Comparison of ENCODE assay signal across 27 cellular contexts in the genomic region with DNA sequence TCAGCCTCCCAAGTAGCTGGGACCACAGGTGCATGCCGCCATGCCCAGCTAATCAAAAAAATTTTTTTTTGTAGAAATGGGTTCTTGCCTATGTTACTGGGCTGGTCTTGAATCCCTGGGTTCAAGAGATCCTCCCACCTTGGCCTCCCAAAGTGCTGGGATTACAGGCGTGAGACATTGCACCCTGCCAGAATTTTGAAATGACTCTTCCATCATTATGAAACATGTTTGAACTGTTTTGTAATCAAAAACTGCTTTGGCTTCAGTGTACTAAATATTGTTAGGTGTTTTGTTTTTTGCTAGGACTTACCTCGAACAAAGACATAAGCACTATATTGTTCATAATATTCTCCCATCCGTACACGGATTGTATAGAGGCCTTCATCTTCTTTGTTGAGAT.
"Had no signal": no experiment of that assay in that cellular context is flagged by ENCODE, and none has a peak within 500 bp of the region (broad histone marks: within the 10 kb centered on the region; RNA-seq: fewer than 3 reads in every experiment).

No MANE protein-coding gene starts in this region.

- H3K4me3 Mint-ChIP-seq: naive thymus-derived CD8-positive, alpha-beta T cell; nephron; neural crest cell; stimulated activated naive B cell treated with anti-CD40 and anti-IgM and Interleukin-4, amounts not matched to agents 10 μg/mL and 1 μg/mL and 100 μg/mL, for 72 hours had no signal

- H3K9me3 Mint-ChIP-seq: naive thymus-derived CD8-positive, alpha-beta T cell; nephron; neural crest cell; stimulated activated naive B cell treated with anti-CD40 and anti-IgM and Interleukin-4, amounts not matched to agents 10 μg/mL and 1 μg/mL and 100 μg/mL, for 72 hours had no signal

- H2AFZ ChIP-seq: hepatocyte, parathyroid adenoma had no signal

- H3K79me2 ChIP-seq: hepatocyte, parathyroid adenoma had no signal

- H3K27me3 ChIP-seq: hepatocyte, stomach, tibial artery, upper lobe of right lung had no signal

- H3K4me1 Mint-ChIP-seq: naive thymus-derived CD8-positive, alpha-beta T cell; neural crest cell had no signal

- H3K27ac ChIP-seq: hepatocyte, lower lobe of right lung, parathyroid adenoma, right atrium auricular region, skin epidermis, stomach, thoracic aorta, tibial artery, upper lobe of right lung had no signal

- H3K9me3 ChIP-seq: lower lobe of right lung, right atrium auricular region, stomach, thoracic aorta, tibial artery, upper lobe of right lung had no signal

- H3K4me1 ChIP-seq: lower lobe of right lung, parathyroid adenoma, right atrium auricular region, stomach, tibial artery, upper lobe of right lung had no signal

- FAIRE-seq: urothelium cell line had no signal

- H3K27me3 Mint-ChIP-seq: naive thymus-derived CD8-positive, alpha-beta T cell; progenitor cell of endocrine pancreas; stimulated activated naive B cell treated with anti-CD40 and anti-IgM and Interleukin-4, amounts not matched to agents 10 μg/mL and 1 μg/mL and 100 μg/mL, for 72 hours had no signal

- H3K4me3 ChIP-seq: hepatocyte, lower lobe of right lung, right atrium auricular region, skin epidermis, stomach, thoracic aorta, tibial artery, upper lobe of right lung had no signal

- H3K36me3 ChIP-seq: lower lobe of right lung, upper lobe of right lung had no signal

- H3K9ac ChIP-seq: parathyroid adenoma had no signal

- DNase-seq: islet precursor cell; left ventricle myocardium superior; lower lobe of right lung; mammary epithelial cell; mesenchymal stem cell; naive thymus-derived CD8-positive, alpha-beta T cell; nucleus accumbens; stimulated activated CD4-positive, alpha-beta T cell treated with anti-CD3 and anti-CD28 coated beads, Interleukin-12 subunit alpha, Interleukin-12 subunit beta, amount 100 ng/mL, for 4 hours; stimulated activated CD4-positive, alpha-beta T cell treated with anti-CD3 and anti-CD28 coated beads, Interleukin-15, amount 100 ng/mL, for 24 hours; stimulated activated CD4-positive, alpha-beta T cell treated with anti-CD3 and anti-CD28 coated beads, Interleukin-2, amount 100 ng/mL, for 24 hours; stimulated activated CD4-positive, alpha-beta T cell treated with anti-CD3 and anti-CD28 coated beads, Interleukin-4, amount 100 ng/mL, for 1 hour; stimulated activated naive B cell treated with anti-CD40 and anti-IgM and Interleukin-4, amounts not matched to agents 10 μg/mL and 1 μg/mL and 100 μg/mL, for 72 hours; stimulated activated naive CD8-positive, alpha-beta T cell treated with anti-CD3 and anti-CD28 coated beads, Interleukin-15, Interleukin-2, amounts not matched to agents 100 U/mL and 50 U/mL, for 24 hours; stomach; tibial artery; trophoblast cell; upper lobe of right lung had no signal

- H3K4me2 ChIP-seq: hepatocyte had no signal

- ATAC-seq: left ventricle myocardium superior; lower lobe of right lung; naive thymus-derived CD8-positive, alpha-beta T cell; sciatic nerve; stimulated activated naive B cell treated with anti-CD40 and anti-IgM and Interleukin-4, amounts not matched to agents 10 μg/mL and 1 μg/mL and 100 μg/mL, for 72 hours; stimulated activated naive CD8-positive, alpha-beta T cell treated with anti-CD3 and anti-CD28 coated beads, Interleukin-15, Interleukin-2, amounts not matched to agents 100 U/mL and 50 U/mL, for 24 hours; upper lobe of right lung had no signal

- H3K27ac Mint-ChIP-seq: nephron; progenitor cell of endocrine pancreas; stimulated activated naive B cell treated with anti-CD40 and anti-IgM and Interleukin-4, amounts not matched to agents 10 μg/mL and 1 μg/mL and 100 μg/mL, for 72 hours had no signal
